Comparison of ENCODE assay signal across 12 cellular contexts in genomic region chr5:143064207-143064606, GRCh38.
DNase-seq lines count a peak whose midpoint lies in the region; ATAC-seq and TF ChIP-seq lines count a peak whose summit lies in the region.
"Had no signal": no experiment of that assay in that cellular context is flagged by ENCODE, and none has a peak within 500 bp of the region (broad histone marks: within the 10 kb centered on the region; RNA-seq: fewer than 3 reads in every experiment).

No MANE protein-coding gene starts in this region.

- POLR2A ChIA-PET in activated CD8-positive, alpha-beta T cell treated with anti-CD3 and anti-CD28 coated beads for 36 hours (lab: Charles Lee) = interaction anchor here (1.1 to 1.4 kb wide), 2 partner anchors 16 to 176 kb away, joined by 3 read pairs; no protein-coding TSS in a partner anchor

- H3K36me3 Mint-ChIP-seq in stimulated activated naive CD8-positive, alpha-beta T cell treated with anti-CD3 and anti-CD28 coated beads, Interleukin-15, Interleukin-2, amounts not matched to agents 100 ng/mL and 50 ng/mL, for 24 hours (ENCODE audit: low read depth) = peaks cover 76% of the 10 kb centered on the region
- H3K36me3 Mint-ChIP-seq in activated CD8-positive, alpha-beta T cell treated with anti-CD3 and anti-CD28 coated beads for 36 hours (ENCODE audit: low read depth) = peaks cover 50% of the 10 kb centered on the region
- H3K36me3 Mint-ChIP-seq in stimulated activated naive B cell treated with anti-CD40 and anti-IgM and Interleukin-4, amounts not matched to agents 10 μg/mL and 1 μg/mL and 100 μg/mL, for 72 hours = peaks cover 13 to 22% of the 10 kb centered on the region in 2 donors

- ATAC-seq in stimulated activated naive CD8-positive, alpha-beta T cell treated with anti-CD3 and anti-CD28 coated beads, Interleukin-15, amount 100 ng/mL, for 72 hours = no peak
- peak; percentile 80 for ATAC-seq in esophagus mucosa
- ATAC-seq in activated CD8-positive, alpha-beta T cell treated with anti-CD3 and anti-CD28 coated beads for 36 hours = no peak
- ATAC-seq in stimulated activated naive B cell treated with anti-CD40 and anti-IgM and Interleukin-4, amounts not matched to agents 10 μg/mL and 1 μg/mL and 100 μg/mL, for 72 hours (replicated peaks) = no peak
- ATAC-seq: GM12878 had no signal

- no peak for TF ChIP-seq CTCF in activated CD8-positive, alpha-beta T cell treated with anti-CD3 and anti-CD28 coated beads for 36 hours (IDR thresholded peaks at IDR 0.05)

- H3K27ac Mint-ChIP-seq in stimulated activated naive CD8-positive, alpha-beta T cell treated with anti-CD3 and anti-CD28 coated beads, Interleukin-15, Interleukin-2, amounts not matched to agents 100 ng/mL and 50 ng/mL, for 24 hours = peak overlapping the region; percentile 41
- H3K27ac Mint-ChIP-seq in stimulated activated naive CD8-positive, alpha-beta T cell treated with anti-CD3 and anti-CD28 coated beads, Interleukin-15, amount 100 ng/mL, for 72 hours = peak overlapping the region in 1 of 2 donors; percentile 48
- H3K27ac Mint-ChIP-seq in activated CD8-positive, alpha-beta T cell treated with anti-CD3 and anti-CD28 coated beads for 36 hours = no peak overlapping the region
- no peak overlapping the region for H3K27ac Mint-ChIP-seq in stimulated activated naive B cell treated with anti-CD40 and anti-IgM and Interleukin-4, amounts not matched to agents 10 μg/mL and 1 μg/mL and 100 μg/mL, for 72 hours

- no peak overlapping the region for H3K4me3 Mint-ChIP-seq in stimulated activated naive CD8-positive, alpha-beta T cell treated with anti-CD3 and anti-CD28 coated beads, Interleukin-15, Interleukin-2, amounts not matched to agents 100 ng/mL and 50 ng/mL, for 24 hours
- H3K4me3 Mint-ChIP-seq in stimulated activated naive CD8-positive, alpha-beta T cell treated with anti-CD3 and anti-CD28 coated beads, Interleukin-15, amount 100 ng/mL, for 72 hours = no peak overlapping the region
- no peak overlapping the region for H3K4me3 Mint-ChIP-seq in activated CD8-positive, alpha-beta T cell treated with anti-CD3 and anti-CD28 coated beads for 36 hours
- H3K4me3 Mint-ChIP-seq in stimulated activated naive B cell treated with anti-CD40 and anti-IgM and Interleukin-4, amounts not matched to agents 10 μg/mL and 1 μg/mL and 100 μg/mL, for 72 hours = no peak overlapping the region

- no peaks in the 10 kb centered on the region for H3K27me3 Mint-ChIP-seq in stimulated activated naive CD8-positive, alpha-beta T cell treated with anti-CD3 and anti-CD28 coated beads, Interleukin-15, Interleukin-2, amounts not matched to agents 100 ng/mL and 50 ng/mL, for 24 hours
- no peaks in the 10 kb centered on the region for H3K27me3 Mint-ChIP-seq in stimulated activated naive CD8-positive, alpha-beta T cell treated with anti-CD3 and anti-CD28 coated beads, Interleukin-15, amount 100 ng/mL, for 72 hours
- no peaks in the 10 kb centered on the region for H3K27me3 Mint-ChIP-seq in activated CD8-positive, alpha-beta T cell treated with anti-CD3 and anti-CD28 coated beads for 36 hours
- H3K27me3 Mint-ChIP-seq in stimulated activated naive B cell treated with anti-CD40 and anti-IgM and Interleukin-4, amounts not matched to agents 10 μg/mL and 1 μg/mL and 100 μg/mL, for 72 hours = no peaks in the 10 kb centered on the region

- intact Hi-C loops in activated CD8-positive, alpha-beta T cell treated with anti-CD3 and anti-CD28 coated beads for 36 hours (cut with micrococcal nuclease) = no loop called here

- CTCF ChIA-PET in activated CD8-positive, alpha-beta T cell treated with anti-CD3 and anti-CD28 coated beads for 36 hours (lab: Charles Lee) = interaction anchor here (1.6 kb wide), 1 partner anchor 40 kb away, joined by 3 read pairs; no protein-coding TSS in a partner anchor

- peaks cover 5% of the 10 kb centered on the region for H3K9me3 Mint-ChIP-seq in stimulated activated naive CD8-positive, alpha-beta T cell treated with anti-CD3 and anti-CD28 coated beads, Interleukin-15, Interleukin-2, amounts not matched to agents 100 ng/mL and 50 ng/mL, for 24 hours
- peaks cover 0 to 4% of the 10 kb centered on the region in 2 donors for H3K9me3 Mint-ChIP-seq in stimulated activated naive CD8-positive, alpha-beta T cell treated with anti-CD3 and anti-CD28 coated beads, Interleukin-15, amount 100 ng/mL, for 72 hours
- no peaks in the 10 kb centered on the region for H3K9me3 Mint-ChIP-seq in activated CD8-positive, alpha-beta T cell treated with anti-CD3 and anti-CD28 coated beads for 36 hours
- no peaks in the 10 kb centered on the region for H3K9me3 Mint-ChIP-seq in stimulated activated naive B cell treated with anti-CD40 and anti-IgM and Interleukin-4, amounts not matched to agents 10 μg/mL and 1 μg/mL and 100 μg/mL, for 72 hours

- no peak for DNase-seq in stimulated activated naive CD8-positive, alpha-beta T cell treated with anti-CD3 and anti-CD28 coated beads, Interleukin-15, amount 100 ng/mL, for 72 hours
- DNase-seq in myocyte (ENCODE audit: low read depth) (peak; percentile 74), NCI-H345 (lab: John Stamatoyannopoulos, UW) (no peak)
- no peak for DNase-seq in activated CD8-positive, alpha-beta T cell treated with anti-CD3 and anti-CD28 coated beads for 36 hours
- no peak for DNase-seq in stimulated activated CD4-positive, alpha-beta T cell treated with anti-CD3 and anti-CD28 coated beads, Interleukin-4, amount 100 ng/mL, for 24 hours
- DNase-seq in stimulated activated naive B cell treated with anti-CD40 and anti-IgM and Interleukin-4, amounts not matched to agents 10 μg/mL and 1 μg/mL and 100 μg/mL, for 72 hours = no peak
- DNase-seq: amygdala, NCI-H524, WERI-Rb-1 had no signal

- peaks cover 57% of the 10 kb centered on the region for H3K4me1 Mint-ChIP-seq in stimulated activated naive CD8-positive, alpha-beta T cell treated with anti-CD3 and anti-CD28 coated beads, Interleukin-15, Interleukin-2, amounts not matched to agents 100 ng/mL and 50 ng/mL, for 24 hours (ENCODE audit: low read depth)
- H3K4me1 Mint-ChIP-seq in stimulated activated naive CD8-positive, alpha-beta T cell treated with anti-CD3 and anti-CD28 coated beads, Interleukin-15, amount 100 ng/mL, for 72 hours = peaks cover 45% of the 10 kb centered on the region
- H3K4me1 Mint-ChIP-seq in activated CD8-positive, alpha-beta T cell treated with anti-CD3 and anti-CD28 coated beads for 36 hours (ENCODE audit: low read depth) = peaks cover 40% of the 10 kb centered on the region
- H3K4me1 Mint-ChIP-seq in stimulated activated naive B cell treated with anti-CD40 and anti-IgM and Interleukin-4, amounts not matched to agents 10 μg/mL and 1 μg/mL and 100 μg/mL, for 72 hours = peaks cover 33 to 39% of the 10 kb centered on the region in 2 donors
